Comparison of ENCODE assay signal across 29 cellular contexts in genomic region chr15:90709278-90709677, GRCh38.
"Had no signal": no experiment of that assay in that cellular context is flagged by ENCODE, and none has a peak within 500 bp of the region (broad histone marks: within the 10 kb centered on the region; RNA-seq: fewer than 3 reads in every experiment).

No MANE protein-coding gene starts in this region.

- H3K27me3 Mint-ChIP-seq: dendritic cell treated with granulocyte-macrophage colony-stimulating factor and Interleukin-4, amounts not matched to agents 40 ng/mL and 50 ng/mL, for 4 days; effector memory CD8-positive, alpha-beta T cell; memory B cell; naive thymus-derived CD4-positive, alpha-beta T cell had no signal

- H3K9me3 Mint-ChIP-seq: dendritic cell treated with granulocyte-macrophage colony-stimulating factor and Interleukin-4, amounts not matched to agents 40 ng/mL and 50 ng/mL, for 4 days; effector memory CD8-positive, alpha-beta T cell; endodermal cell; immature natural killer cell; memory B cell; natural killer cell had no signal

- H3K4me1 ChIP-seq: colonic mucosa, esophagus squamous epithelium, gastrocnemius medialis had no signal

- ATAC-seq: effector memory CD8-positive, alpha-beta T cell; esophagus mucosa; gastrocnemius medialis; left colon; left lobe of liver; left ventricle myocardium superior; naive thymus-derived CD4-positive, alpha-beta T cell; natural killer cell had no signal

- H3K9me3 ChIP-seq: colonic mucosa, esophagus squamous epithelium, gastrocnemius medialis had no signal

- H3K27me3 ChIP-seq: colonic mucosa, esophagus squamous epithelium, gastrocnemius medialis, hepatocyte had no signal

- H3K36me3 ChIP-seq: colonic mucosa, esophagus squamous epithelium, gastrocnemius medialis had no signal

- H3K27ac ChIP-seq: colonic mucosa, epithelial cell of prostate, esophagus squamous epithelium, gastrocnemius medialis, hepatocyte had no signal

- DNase-seq: colonic mucosa; cortex of kidney; effector CD8-positive, alpha-beta T cell; effector memory CD8-positive, alpha-beta T cell; endodermal cell; erythroblast; esophagus squamous epithelium; foreskin fibroblast; foreskin melanocyte; gastrocnemius medialis; glutamatergic neuron; head of caudate nucleus; hypothalamus; immature natural killer cell; islet precursor cell; kidney; kidney glomerular epithelial cell; left colon; left ventricle myocardium superior; mammary epithelial cell; naive thymus-derived CD4-positive, alpha-beta T cell; natural killer cell had no signal

- H3K27ac Mint-ChIP-seq: dendritic cell treated with granulocyte-macrophage colony-stimulating factor and Interleukin-4, amounts not matched to agents 40 ng/mL and 50 ng/mL, for 4 days; effector memory CD8-positive, alpha-beta T cell; endodermal cell; immature natural killer cell; memory B cell; natural killer cell had no signal

- H3K4me3 ChIP-seq: colonic mucosa, esophagus squamous epithelium, gastrocnemius medialis, hepatocyte, lung had no signal

- H3K36me3 Mint-ChIP-seq: natural killer cell had no signal

- H3K4me1 Mint-ChIP-seq: immature natural killer cell, natural killer cell had no signal

- H3K4me3 Mint-ChIP-seq: dendritic cell treated with granulocyte-macrophage colony-stimulating factor and Interleukin-4, amounts not matched to agents 40 ng/mL and 50 ng/mL, for 4 days; effector memory CD8-positive, alpha-beta T cell; endodermal cell; immature natural killer cell; memory B cell; naive thymus-derived CD4-positive, alpha-beta T cell; natural killer cell had no signal
